Comparison of ENCODE assay signal across 18 cellular contexts in genomic region chr1:226533220-226533619, GRCh38. TPM values are rescaled to one million over a fixed set of nuclear protein-coding genes. Genes with fewer than 3 reads are reported as not detected.
DNase-seq lines count a peak whose midpoint lies in the region; ATAC-seq, FAIRE-seq and TF ChIP-seq lines count a peak whose summit lies in the region.
"Had no signal": no experiment of that assay in that cellular context is flagged by ENCODE, and none has a peak within 500 bp of the region (broad histone marks: within the 10 kb centered on the region; RNA-seq: fewer than 3 reads in every experiment).

No MANE protein-coding gene starts in this region.

- H3K56ac ChIP-seq in mesendoderm (ENCODE audit: low read length) = no peak overlapping the region

- H3K27me3 Mint-ChIP-seq in endodermal cell (ENCODE audit: insufficient read depth) (peaks cover 10% of the 10 kb centered on the region), natural killer cell (ENCODE audit: low read depth in 2 of 2) (peaks cover 11 to 20% of the 10 kb centered on the region in 2 donors)

- TF ChIP-seq CTCF in endodermal cell (conservative IDR thresholded peaks at IDR 0.05) (no peak), pancreas (IDR thresholded peaks at IDR 0.05) (no peak), upper lobe of left lung (IDR thresholded peaks at IDR 0.05) (no peak), natural killer cell (IDR thresholded peaks at IDR 0.05) (no peak)

- H4K5ac ChIP-seq in mesendoderm (ENCODE audit: low read length) = no peak overlapping the region

- H3K4me1 ChIP-seq in endodermal cell (ENCODE audit: control insufficient read depth, insufficient read depth, low read length) = peaks cover 13% of the 10 kb centered on the region
- H3K4me1 ChIP-seq in mesendoderm (ENCODE audit: control insufficient read depth, low read depth, low read length) = no peaks in the 10 kb centered on the region
- H3K4me1 ChIP-seq in pancreas = peaks cover 4 to 10% (median 7%) of the 10 kb centered on the region in 3 donors
- H3K4me1 ChIP-seq in upper lobe of left lung = no peaks in the 10 kb centered on the region

- no peak overlapping the region for H3K4ac ChIP-seq in mesendoderm (ENCODE audit: low read depth, low read length)

- H3K27me3 ChIP-seq in endodermal cell (ENCODE audit: control insufficient read depth, insufficient read depth, low read length, poor library complexity, severe bottlenecking) (no peaks in the 10 kb centered on the region), mesendoderm (ENCODE audit: insufficient read depth, low read length, poor library complexity) (no peaks in the 10 kb centered on the region), pancreas (no peaks in the 10 kb centered on the region), upper lobe of left lung (no peaks in the 10 kb centered on the region)

- H3K79me1 ChIP-seq in mesendoderm (ENCODE audit: low read length) = no peaks in the 10 kb centered on the region

- intact Hi-C loops in pancreas (cut with DNase I) (no loop called here), natural killer cell (cut with micrococcal nuclease) (no loop called here)

- ATAC-seq in pancreas = peak; percentile 82 to 97 (median 90)
- no peak for ATAC-seq in GM19452 (IDR thresholded peaks at IDR 0.05; ENCODE audit: unreplicated experiment)
- ATAC-seq in upper lobe of left lung (ENCODE audit: low FRiP score in 2 of 2) = no peak
- ATAC-seq in natural killer cell = no peak
- ATAC-seq: HCT116 had no signal

- peak overlapping the region; percentile 67 for H3K27ac Mint-ChIP-seq in endodermal cell
- no peak overlapping the region for H3K27ac Mint-ChIP-seq in natural killer cell
- H3K27ac Mint-ChIP-seq: B cell; CD4-positive, alpha-beta T cell had no signal

- no peak overlapping the region for H2BK120ac ChIP-seq in mesendoderm (ENCODE audit: low read depth, low read length)

- H3K9me3 ChIP-seq in endodermal cell (ENCODE audit: control insufficient read depth, low read length) (no peaks in the 10 kb centered on the region), pancreas (no peaks in the 10 kb centered on the region), upper lobe of left lung (no peaks in the 10 kb centered on the region)

- no peak overlapping the region for H3K18ac ChIP-seq in mesendoderm (ENCODE audit: low read length)

- no peak overlapping the region for H3K23ac ChIP-seq in mesendoderm (ENCODE audit: low read length)

- no peak overlapping the region for H2BK5ac ChIP-seq in mesendoderm (ENCODE audit: low read length)

- H3K36me3 Mint-ChIP-seq in endodermal cell (ENCODE audit: low read depth) (no peaks in the 10 kb centered on the region), natural killer cell (no peaks in the 10 kb centered on the region)

- H2AK5ac ChIP-seq in mesendoderm (ENCODE audit: low read length) = no peak overlapping the region

- H3K27ac ChIP-seq in endodermal cell (ENCODE audit: low read depth, low read length) = no peak overlapping the region
- no peak overlapping the region for H3K27ac ChIP-seq in mesendoderm (ENCODE audit: low read depth, low read length)
- peak overlapping the region in 1 of 4 donors; percentile 64 for H3K27ac ChIP-seq in pancreas
- no peak overlapping the region for H3K27ac ChIP-seq in upper lobe of left lung
- H3K27ac ChIP-seq: HL-60 had no signal

- H4K8ac ChIP-seq in mesendoderm (ENCODE audit: low read depth, low read length) = no peak overlapping the region

- H3K9ac ChIP-seq in endodermal cell (ENCODE audit: extremely low read depth, low read length, poor library complexity, severe bottlenecking) = peak overlapping the region; percentile 30
- H3K9ac ChIP-seq in mesendoderm (ENCODE audit: low read length) = no peak overlapping the region

- TF ChIP-seq EP300 in upper lobe of left lung (IDR thresholded peaks at IDR 0.05) = no peak

- no peak for FAIRE-seq in pancreas (lab: Jason Lieb, UNC)
- FAIRE-seq: H54 had no signal

- WGBS in endodermal cell (ENCODE audit: insufficient coverage in 1 of 2, insufficient read length in 1 of 2), 2 experiments = 77 to 85% methylated on average over 3 to 5 of the region's 5 CpGs
- no CpG with 5 or more reads among the region's 5 CpGs for WGBS in mesendoderm (ENCODE audit: extremely low coverage, insufficient coverage, low lambda C conversion rate)
- 44 to 47% methylated on average over 5 of the region's 5 CpGs for WGBS in pancreas, 2 donors
- WGBS in upper lobe of left lung, 2 donors = 64 to 68% methylated on average over 5 of the region's 5 CpGs

- in situ Hi-C loops in ACHN (cut with HindIII; ENCODE audit: low pct_ligation_motif_present, low pct_unique_long_range_greater_than_20kb, low sequenced_read_pairs) = no loop called here

- peaks cover 21% of the 10 kb centered on the region for H3K4me1 Mint-ChIP-seq in endodermal cell
- H3K4me1 Mint-ChIP-seq in natural killer cell = peaks cover 9 to 10% of the 10 kb centered on the region in 2 donors
- H3K4me1 Mint-ChIP-seq: B cell had no signal

- H3K4me3 ChIP-seq in endodermal cell (ENCODE audit: low read length) (no peak overlapping the region), mesendoderm (ENCODE audit: low read length) (no peak overlapping the region), pancreas (no peak overlapping the region), upper lobe of left lung (no peak overlapping the region)

- no peaks in the 10 kb centered on the region for H3K79me2 ChIP-seq in mesendoderm (ENCODE audit: control insufficient read depth, insufficient read depth, low read length)

- H3K4me3 Mint-ChIP-seq in endodermal cell = no peak overlapping the region
- no peak overlapping the region for H3K4me3 Mint-ChIP-seq in natural killer cell
- H3K4me3 Mint-ChIP-seq: B cell; CD4-positive, alpha-beta T cell had no signal

- no peak overlapping the region for H2BK15ac ChIP-seq in mesendoderm (replicated peaks; ENCODE audit: low read depth)

- H3K9me3 Mint-ChIP-seq in endodermal cell = no peaks in the 10 kb centered on the region
- H3K9me3 Mint-ChIP-seq in natural killer cell = no peaks in the 10 kb centered on the region
- H3K9me3 Mint-ChIP-seq: CD4-positive, alpha-beta T cell had no signal

- no peak for TF ChIP-seq POLR2A in upper lobe of left lung (IDR thresholded peaks at IDR 0.05)

- peak; percentile 23 for DNase-seq in RPMI8226
- no peak for DNase-seq in endodermal cell
- peak; percentile 22 for DNase-seq in mesendoderm
- peak in 1 of 6 donors; percentile 22 for DNase-seq in pancreas
- no peak for DNase-seq in upper lobe of left lung
- no peak for DNase-seq in ACHN
- no peak for DNase-seq in natural killer cell
- DNase-seq: C1 segment of cervical spinal cord; Calu3; CD4-positive, alpha-beta T cell; DMS 273 treated with DMSO at 0.1 percent for 48 hours had no signal

- H3K36me3 ChIP-seq in endodermal cell (ENCODE audit: control insufficient read depth, insufficient read depth, low read length) = no peaks in the 10 kb centered on the region
- no peaks in the 10 kb centered on the region for H3K36me3 ChIP-seq in mesendoderm (ENCODE audit: control insufficient read depth, insufficient read depth, low read length)
- H3K36me3 ChIP-seq in pancreas = no peaks in the 10 kb centered on the region
- H3K36me3 ChIP-seq in upper lobe of left lung = no peaks in the 10 kb centered on the region

- no peak overlapping the region for H3K4me2 ChIP-seq in mesendoderm (ENCODE audit: low read length)

RNA-seq across cellular contexts. Expression of gene STUM, which starts 15.3 kb away (rescaled TPM):
- under 1 TPM; 0.04 to 0.20 TPM for total RNA-seq in endodermal cell
- polyA plus RNA-seq in endodermal cell (2013, experiment 1 of 2) = 1.4 TPM
- 1.2 TPM for polyA plus RNA-seq in endodermal cell (2013, experiment 2 of 2)
- polyA plus RNA-seq in mesendoderm (2013, experiment 1 of 2) = 0.25 TPM
- polyA plus RNA-seq in mesendoderm (2013, experiment 2 of 2) = 0.22 TPM
- total RNA-seq in pancreas = 1 to 10 TPM in 2 of 6 donors, under 1 TPM in 4; 0.32 to 1.2 (median 0.49) TPM
- polyA plus RNA-seq in pancreas = under 1 TPM; 0.54 to 0.68 TPM
- under 1 TPM in 5 of 6 donors, not detected in 1; under 0.01 to 0.98 (median 0.20) TPM for total RNA-seq in upper lobe of left lung
- total RNA-seq in natural killer cell = not detected
- total RNA-seq: A172; Calu3; CD4-positive, alpha-beta T cell; Daoy had no signal

Comparison
In these comparisons a context has a peak if more than half of its experiments do, and no peak if none do; other contexts are left out.
1. DNase-seq: peak in RPMI8226 (single experiment) and mesendoderm (single experiment); none in endodermal cell (single experiment), upper lobe of left lung (0 of 2), ACHN (single experiment) and natural killer cell (single experiment).
2. ATAC-seq: peak in pancreas (4 of 4); none in GM19452 (single experiment), upper lobe of left lung (0 of 2) and natural killer cell (0 of 3).